12 cellular contexts compared by ENCODE assay signal in genomic region chr1:40884055-40884795, GRCh38. TPM values are rescaled to one million over a fixed set of nuclear protein-coding genes. Genes with fewer than 3 reads are reported as not detected.
A peak's percentile ranks its signal among the peaks of the same experiment; 100 is the strongest.
DNase-seq lines count a peak whose midpoint lies in the region; ATAC-seq and TF ChIP-seq lines count a peak whose summit lies in the region.
"Had no signal": no experiment of that assay in that cellular context is flagged by ENCODE, and none has a peak within 500 bp of the region (broad histone marks: within the 10 kb centered on the region; RNA-seq: fewer than 3 reads in every experiment).

No MANE protein-coding gene starts in this region.

- H3K27ac ChIP-seq in HUES48 (ENCODE audit: low read depth, low read length), result no peak overlapping the region
- H3K27ac ChIP-seq: colonic mucosa had no signal

- H3K4me3 ChIP-seq in AG04449 (ENCODE audit: low read depth, low read length), result peak overlapping the region; percentile 23
- peak overlapping the region; percentile 52; the same call in 1 of the 2 replicates for H3K4me3 ChIP-seq in HUES48 (ENCODE audit: low read depth, low read length)
- peak overlapping the region; percentile 36 for H3K4me3 ChIP-seq in epithelial cell of proximal tubule (ENCODE audit: low read depth, low read length)
- H3K4me3 ChIP-seq: colonic mucosa had no signal

- peaks cover 0 to 17% (median 6%) of the 10 kb centered on the region in 7 donors for H3K9me3 Mint-ChIP-seq in naive B cell
- H3K9me3 Mint-ChIP-seq in activated naive CD4-positive, alpha-beta T cell treated with anti-CD3 and anti-CD28 coated beads, Interleukin-2, amount 10 ng/mL, durations not matched to agents 7 days and 5 days, result no peaks in the 10 kb centered on the region

- no peaks in the 10 kb centered on the region for H3K9me3 ChIP-seq in HUES48 (ENCODE audit: control insufficient read depth, insufficient read depth, low read length)
- H3K9me3 ChIP-seq: colonic mucosa had no signal

- peaks cover 4 to 8% of the 10 kb centered on the region in 2 donors for H3K36me3 Mint-ChIP-seq in naive B cell
- H3K36me3 Mint-ChIP-seq in activated naive CD4-positive, alpha-beta T cell treated with anti-CD3 and anti-CD28 coated beads, Interleukin-2, amount 10 ng/mL, durations not matched to agents 7 days and 5 days, result no peaks in the 10 kb centered on the region
- H3K36me3 Mint-ChIP-seq: CD4-positive, CD25-positive, alpha-beta regulatory T cell had no signal

- peaks cover 21% of the 10 kb centered on the region for H3K27me3 ChIP-seq in HUES48 (ENCODE audit: control insufficient read depth, insufficient read depth, low read length)

- no peaks in the 10 kb centered on the region for H3K36me3 ChIP-seq in HUES48 (ENCODE audit: control insufficient read depth, insufficient read depth, low read length)
- H3K36me3 ChIP-seq: colonic mucosa had no signal

- H3K27me3 Mint-ChIP-seq in naive B cell, result peaks cover 45 to 82% (median 68%) of the 10 kb centered on the region in 3 donors
- peaks cover 88% of the 10 kb centered on the region for H3K27me3 Mint-ChIP-seq in activated naive CD4-positive, alpha-beta T cell treated with anti-CD3 and anti-CD28 coated beads, Interleukin-2, amount 10 ng/mL, durations not matched to agents 7 days and 5 days

- 0 out of 2 replicates have a peak, but pooled peaks cover 4% of the 10 kb centered on the region for H3K4me1 ChIP-seq in HUES48 (ENCODE audit: control insufficient read depth, insufficient read depth, low read length)
- H3K4me1 ChIP-seq: colonic mucosa had no signal

- no peak for ATAC-seq in naive B cell (ENCODE audit: low read depth in 2 of 2)

- peaks cover 4 to 6% (median 5%) of the 10 kb centered on the region in 3 donors for H3K4me1 Mint-ChIP-seq in naive B cell
- peaks cover 9% of the 10 kb centered on the region for H3K4me1 Mint-ChIP-seq in activated naive CD4-positive, alpha-beta T cell treated with anti-CD3 and anti-CD28 coated beads, Interleukin-2, amount 10 ng/mL, durations not matched to agents 7 days and 5 days

- CTCF ChIA-PET in AG04449 (lab: Yijun Ruan, JAX), result no interaction called here
- CTCF ChIA-PET in activated naive CD4-positive, alpha-beta T cell treated with anti-CD3 and anti-CD28 coated beads, Interleukin-2, amount 10 ng/mL, durations not matched to agents 7 days and 5 days (lab: Charles Lee), result interaction anchor here (1.1 kb wide), 1 partner anchor 68 kb away, joined by 4 read pairs; no protein-coding TSS in a partner anchor

- no peak for DNase-seq in AG04449 (ENCODE audit: low read depth, low spot score)
- no peak for DNase-seq in epithelial cell of proximal tubule (ENCODE audit: low read depth)
- DNase-seq in naive B cell, result no peak
- no peak for DNase-seq in NCI-H1105 treated with DMSO at 0.1 percent for 48 hours (lab: John Stamatoyannopoulos, UW)
- DNase-seq in Kasumi-1 (lab: John Stamatoyannopoulos, UW), result no peak
- no peak for DNase-seq in activated naive CD4-positive, alpha-beta T cell treated with anti-CD3 and anti-CD28 coated beads, Interleukin-2, amount 10 ng/mL, durations not matched to agents 7 days and 5 days
- DNase-seq in anterior cingulate cortex (lab: John Stamatoyannopoulos, UW), result no peak
- DNase-seq: CD4-positive, CD25-positive, alpha-beta regulatory T cell; colonic mucosa; NCI-H69; SW 1271 had no signal

- no peak overlapping the region for H3K27ac Mint-ChIP-seq in naive B cell
- H3K27ac Mint-ChIP-seq in activated naive CD4-positive, alpha-beta T cell treated with anti-CD3 and anti-CD28 coated beads, Interleukin-2, amount 10 ng/mL, durations not matched to agents 7 days and 5 days, result no peak overlapping the region
- H3K27ac Mint-ChIP-seq: CD4-positive, CD25-positive, alpha-beta regulatory T cell had no signal

- no peak for TF ChIP-seq CTCF in AG04449 (IDR thresholded peaks at IDR 0.05; ENCODE audit: insufficient read depth, low read length, missing control alignments)
- TF ChIP-seq CTCF in epithelial cell of proximal tubule (conservative IDR thresholded peaks at IDR 0.05; ENCODE audit: low read depth, low read length), result no peak

- no peak overlapping the region for H3K9ac ChIP-seq in HUES48 (ENCODE audit: low read depth, low read length)

- H3K4me3 Mint-ChIP-seq in naive B cell, result peak overlapping the region in 6 of 8 donors; percentile 14 to 66 (median 40)
- no peak overlapping the region for H3K4me3 Mint-ChIP-seq in activated naive CD4-positive, alpha-beta T cell treated with anti-CD3 and anti-CD28 coated beads, Interleukin-2, amount 10 ng/mL, durations not matched to agents 7 days and 5 days

- POLR2A ChIA-PET in AG04449 (lab: Yijun Ruan, JAX), result no interaction called here

RNA-seq across cellular contexts. Expression of gene CITED4, which starts 22.1 kb away (rescaled TPM):
- total RNA-seq in epithelial cell of proximal tubule, result 43.4 and 55.5 TPM in 2 replicates
- polyA plus RNA-seq in naive B cell (ENCODE audit: low read depth in 6 of 6), result 1 to 10 TPM; 1.2 to 3.2 (median 2.5) TPM
